Comparison of ENCODE assay signal across 12 cellular contexts in genomic region chr7:158268851-158269535, GRCh38.
"Had no signal": no experiment of that assay in that cellular context is flagged by ENCODE, and none has a peak within 500 bp of the region (broad histone marks: within the 10 kb centered on the region; RNA-seq: fewer than 3 reads in every experiment).

No MANE protein-coding gene starts in this region.

- H3K4me3 Mint-ChIP-seq: activated CD8-positive, alpha-beta T cell treated with anti-CD3 and anti-CD28 coated beads, Interleukin-2, amount 10 ng/mL, durations not matched to agents 7 days and 5 days; activated naive CD4-positive, alpha-beta T cell treated with anti-CD3 and anti-CD28 coated beads for 36 hours; activated T-helper 1 cell treated with anti-CD3 and anti-CD28 coated beads, Interleukin-12 subunit alpha, Interleukin-12 subunit beta, Interleukin-2, Interleukin-4 antibody, amounts not matched to agents 30 ng/mL and 10 ng/mL and 1 ng/mL, durations not matched to agents 14 hours and 24 hours and 36 hours; nephron; stimulated activated memory B cell treated with anti-CD40 and anti-IgM and Interleukin-4, amounts not matched to agents 10 μg/mL and 1 μg/mL and 100 μg/mL, for 72 hours had no signal

- H3K4me1 Mint-ChIP-seq: nephron; stimulated activated memory B cell treated with anti-CD40 and anti-IgM and Interleukin-4, amounts not matched to agents 10 μg/mL and 1 μg/mL and 100 μg/mL, for 72 hours had no signal

- H3K9me3 Mint-ChIP-seq: activated naive CD4-positive, alpha-beta T cell treated with anti-CD3 and anti-CD28 coated beads for 36 hours had no signal

- H3K27ac Mint-ChIP-seq: activated CD8-positive, alpha-beta T cell treated with anti-CD3 and anti-CD28 coated beads, Interleukin-2, amount 10 ng/mL, durations not matched to agents 7 days and 5 days; activated naive CD4-positive, alpha-beta T cell treated with anti-CD3 and anti-CD28 coated beads for 36 hours; activated T-helper 1 cell treated with anti-CD3 and anti-CD28 coated beads, Interleukin-12 subunit alpha, Interleukin-12 subunit beta, Interleukin-2, Interleukin-4 antibody, amounts not matched to agents 30 ng/mL and 10 ng/mL and 1 ng/mL, durations not matched to agents 14 hours and 24 hours and 36 hours; nephron; stimulated activated memory B cell treated with anti-CD40 and anti-IgM and Interleukin-4, amounts not matched to agents 10 μg/mL and 1 μg/mL and 100 μg/mL, for 72 hours had no signal

- H3K27me3 Mint-ChIP-seq: stimulated activated memory B cell treated with anti-CD40 and anti-IgM and Interleukin-4, amounts not matched to agents 10 μg/mL and 1 μg/mL and 100 μg/mL, for 72 hours had no signal

- DNase-seq: activated CD4-positive, alpha-beta T cell treated with anti-CD3 and anti-CD28 coated beads for 4 hours; activated CD8-positive, alpha-beta T cell treated with anti-CD3 and anti-CD28 coated beads, Interleukin-2, amount 10 ng/mL, durations not matched to agents 7 days and 5 days; activated naive CD4-positive, alpha-beta T cell treated with anti-CD3 and anti-CD28 coated beads for 36 hours; adrenal gland; central memory CD4-positive, alpha-beta T cell; mammary epithelial cell; stimulated activated CD4-positive, alpha-beta T cell treated with anti-CD3 and anti-CD28 coated beads, Interleukin-1b, Interleukin-23, amount 100 ng/mL, for 48 hours; trophoblast cell; WERI-Rb-1 had no signal

- ATAC-seq: activated CD8-positive, alpha-beta T cell treated with anti-CD3 and anti-CD28 coated beads, Interleukin-2, amount 10 ng/mL, durations not matched to agents 7 days and 5 days; stimulated activated memory B cell treated with anti-CD40 and anti-IgM and Interleukin-4, amounts not matched to agents 10 μg/mL and 1 μg/mL and 100 μg/mL, for 72 hours had no signal

- H3K36me3 Mint-ChIP-seq: stimulated activated memory B cell treated with anti-CD40 and anti-IgM and Interleukin-4, amounts not matched to agents 10 μg/mL and 1 μg/mL and 100 μg/mL, for 72 hours had no signal
